Comparison of ENCODE assay signal across 8 cellular contexts in genomic region chr2:55051026-55051866, GRCh38. TPM values are rescaled to one million over a fixed set of nuclear protein-coding genes. Genes with fewer than 3 reads are reported as not detected.
DNase-seq lines count a peak whose midpoint lies in the region; ATAC-seq and TF ChIP-seq lines count a peak whose summit lies in the region.

No MANE protein-coding gene starts in this region.

- H3K27ac ChIP-seq in A673 (ENCODE audit: low read depth, low read length, poor library complexity, severe bottlenecking): peak overlapping the region; percentile 89
- H3K27ac ChIP-seq in foreskin keratinocyte: peak overlapping the region; percentile 98
- no peak overlapping the region for H3K27ac ChIP-seq in neural cell (ENCODE audit: low read length)

- H3K4me2 ChIP-seq in neural cell (ENCODE audit: low read length): peak overlapping the region; percentile 57

- CTCF ChIA-PET in A673 (lab: Charles Lee): interaction anchor here (0.6 kb wide), 1 partner anchor 123 kb away, joined by 5 read pairs; no protein-coding TSS in a partner anchor

- H3K9me3 ChIP-seq in A673 (ENCODE audit: low read depth, low read length, poor library complexity, severe bottlenecking) (no peaks in the 10 kb centered on the region), neural cell (ENCODE audit: low read length) (no peaks in the 10 kb centered on the region)

- peak overlapping the region; percentile 45 for H3K9ac ChIP-seq in neural cell (ENCODE audit: low read length)

- TF ChIP-seq EP300 in neural cell (conservative IDR thresholded peaks at IDR 0.05; ENCODE audit: poor library complexity, severe bottlenecking): no peak

- peak; percentile 69 for ATAC-seq in foreskin keratinocyte
- ATAC-seq in GM21360 (IDR thresholded peaks at IDR 0.05; ENCODE audit: unreplicated experiment): no peak

- H3F3A ChIP-seq in neural cell (ENCODE audit: insufficient read depth, low read length, poor library complexity, severe bottlenecking): peaks cover 4% of the 10 kb centered on the region

- TF ChIP-seq CTCF in A673 (conservative IDR thresholded peaks at IDR 0.05; ENCODE audit: low read depth, low read length) (no peak), foreskin keratinocyte (conservative IDR thresholded peaks at IDR 0.05) (no peak), neural cell (IDR thresholded peaks at IDR 0.05; ENCODE audit: poor library complexity, severe bottlenecking) (no peak)

- BruUV-seq in A673 (replicated peaks; lab: Mats Ljungman, UMichigan): TSS peak; percentile 90

- intact Hi-C loops in A673 (cut with micrococcal nuclease; ENCODE audit: unreplicated experiment): loop anchor here (2.0 to 5.0 kb wide), 2 partner anchors 36 to 61 kb away; no protein-coding TSS in a partner anchor

- no peak for TF ChIP-seq RAD21 in neural cell (conservative IDR thresholded peaks at IDR 0.05)

- H4K20me1 ChIP-seq in neural cell (ENCODE audit: insufficient read depth): peaks cover 24% of the 10 kb centered on the region

- H3K27me3 ChIP-seq in A673 (replicated peaks; ENCODE audit: insufficient read depth, low read depth, low read length, poor library complexity) (no peaks in the 10 kb centered on the region), foreskin keratinocyte (no peaks in the 10 kb centered on the region), neural cell (ENCODE audit: insufficient read depth, low read depth, low read length) (no peaks in the 10 kb centered on the region)

- peak overlapping the region; percentile 30 for H2AFZ ChIP-seq in neural cell (ENCODE audit: low read depth, low read length)

- no peaks in the 10 kb centered on the region for H3K9me2 ChIP-seq in neural cell (ENCODE audit: insufficient read depth, low read length)

- H3K79me2 ChIP-seq in neural cell (replicated peaks; ENCODE audit: insufficient read depth, low read length): peaks cover 39% of the 10 kb centered on the region

- H3K4me3 ChIP-seq in A673 (ENCODE audit: low read depth, low read length, poor library complexity, severe bottlenecking) (peak overlapping the region; percentile 95), neural cell (ENCODE audit: low read length) (peak overlapping the region; percentile 91)

- H3K4me1 ChIP-seq in A673 (ENCODE audit: insufficient read depth, low read length, poor library complexity, severe bottlenecking) (peaks cover 27% of the 10 kb centered on the region), foreskin keratinocyte (peaks cover 20% of the 10 kb centered on the region)

- POLR2A ChIA-PET in A673 (lab: Charles Lee; ENCODE audit: low non-redundant PET): interaction anchor here (0.5 to 0.9 kb wide), 6 partner anchors 41 to 493 kb away, joined by 3 to 4 read pairs (median 3); partner anchors contain the start of genes CLHC1 and RPS27A

- DNase-seq in A673 (ENCODE audit: low spot score): peak; percentile 82
- DNase-seq in GM04504 (ENCODE audit: low read depth): peak; percentile 99
- DNase-seq in NOMO-1 treated with DMSO at 0.1 percent for 48 hours (lab: John Stamatoyannopoulos, UW; ENCODE audit: unreplicated experiment): peak; percentile 48
- DNase-seq in activated effector memory CD4-positive, alpha-beta T cell treated with Interleukin-2 at 50 U/mL for 16 hours: peak; percentile 4
- DNase-seq in foreskin keratinocyte: peak; percentile 99 to 100
- DNase-seq in NCI-H1436 treated with DMSO at 0.1 percent for 48 hours (lab: John Stamatoyannopoulos, UW): no peak

- H3K36me3 ChIP-seq in A673 (ENCODE audit: insufficient read depth, low read length, poor library complexity, severe bottlenecking) (no peaks in the 10 kb centered on the region), neural cell (ENCODE audit: insufficient read depth, low read length) (no peaks in the 10 kb centered on the region)

TF ChIP-seq in neural cell, 6 proteins besides CTCF, POLR2A, EP300 and RAD21:
- TF ChIP-seq SMC3 (conservative IDR thresholded peaks at IDR 0.05; ENCODE audit: poor library complexity) (no peak), TAF1 (IDR thresholded peaks at IDR 0.05; ENCODE audit: low read depth) (no peak), EZH2 (IDR thresholded peaks at IDR 0.05; ENCODE audit: borderline replicate concordance, insufficient read depth, low read length, poor library complexity, severe bottlenecking) (no peak), MXI1 (conservative IDR thresholded peaks at IDR 0.05; ENCODE audit: poor library complexity, severe bottlenecking) (no peak), POLR2AphosphoS5 (IDR thresholded peaks at IDR 0.05) (no peak), REST (IDR thresholded peaks at IDR 0.05; ENCODE audit: borderline replicate concordance) (no peak)

RNA-seq across cellular contexts. Expression of gene RTN4, which starts 1.0 kb away (rescaled TPM):
- 244 and 275 TPM in 2 replicates for total RNA-seq in A673 (2021)
- total RNA-seq in foreskin keratinocyte: 271 and 333 TPM in 2 replicates
- polyA plus RNA-seq in foreskin keratinocyte: 226 and 280 TPM in 2 replicates
- polyA plus RNA-seq in neural cell: 551 and 582 TPM in 2 replicates
- polyA minus RNA-seq in neural cell: 580 and 667 TPM in 2 replicates
